In genomic region chr14:66152269-66152668, GRCh38 we compare ENCODE assay signal across 2 cellular contexts.
TF ChIP-seq lines count a peak whose summit lies in the region.

No MANE protein-coding gene starts in this region.

TF ChIP-seq in IMR-90, 13 proteins besides CTCF, POLR2A, EP300 and RAD21:
- peak; percentile 100 for TF ChIP-seq MAFK (IDR thresholded peaks at IDR 0.05; ENCODE audit: low read depth, low read length)
- TF ChIP-seq SMC3 (IDR thresholded peaks at IDR 0.05; ENCODE audit: low read depth, low read length): no peak

TF ChIP-seq in K562, 482 proteins besides CTCF, POLR2A, EP300 and RAD21:
- TF ChIP-seq ZNF316 (IDR thresholded peaks at IDR 0.05) (peak; percentile 96), ZNF740 (CRISPR knock-in tag; IDR thresholded peaks at IDR 0.05) (no peak), ZNF740 (tag; IDR thresholded peaks at IDR 0.05) (no peak), MAFK (IDR thresholded peaks at IDR 0.05; ENCODE audit: low read length) (peak; percentile 99), MAFF (IDR thresholded peaks at IDR 0.05; ENCODE audit: low read length) (peak; percentile 98), C11orf30 (IDR thresholded peaks at IDR 0.05; ENCODE audit: low read depth) (peak; percentile 94), POLR3A (IDR thresholded peaks at IDR 0.05; ENCODE audit: borderline replicate concordance, extremely low read depth, insufficient read depth, insufficient read length) (no peak), NFE2 (IDR thresholded peaks at IDR 0.05; ENCODE audit: low read depth) (peak; percentile 14; the same call in 1 of the 2 replicates), MAFG (tag; conservative IDR thresholded peaks at IDR 0.05) (peak; percentile 95)
